Comparison of ENCODE assay signal across 1 cellular context in the genomic region with DNA sequence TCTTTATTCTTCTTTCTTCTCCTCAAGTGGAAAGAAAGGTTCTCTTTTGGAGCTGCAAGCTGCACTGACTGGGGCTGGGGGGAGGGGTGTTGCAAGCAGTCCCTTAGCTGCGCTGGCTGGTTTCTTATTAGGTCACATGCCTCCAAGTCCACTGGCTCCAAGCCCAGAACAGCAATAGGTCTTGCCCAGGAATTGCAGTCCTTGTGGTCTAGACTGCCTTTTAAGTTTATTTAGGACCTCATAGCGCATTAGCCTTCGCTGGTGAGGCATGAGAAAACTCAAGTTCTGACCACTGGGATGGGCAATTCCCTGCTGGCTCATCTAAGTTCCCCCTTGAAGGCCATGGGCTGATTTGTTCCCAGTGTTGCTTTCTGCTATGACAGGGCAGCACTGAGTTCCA.
TF ChIP-seq lines count a peak whose summit lies in the region.

No MANE protein-coding gene starts in this region.

TF ChIP-seq in HEK293, 187 proteins besides CTCF, POLR2A, EP300 and RAD21 (continued from another document):
- TF ChIP-seq HOXD13 (CRISPR knock-in tag; IDR thresholded peaks at IDR 0.05; ENCODE audit: borderline replicate concordance) (no peak), ZBTB1 (tag by site-specific recombination; IDR thresholded peaks at IDR 0.05) (no peak), BCL11B (tag by site-specific recombination; IDR thresholded peaks at IDR 0.05; ENCODE audit: low read depth) (no peak), YY1 (tag by site-specific recombination; IDR thresholded peaks at IDR 0.05) (no peak), ZNF449 (tag by site-specific recombination; IDR thresholded peaks at IDR 0.05) (no peak), KLF1 (tag by site-specific recombination; IDR thresholded peaks at IDR 0.05) (no peak), ZNF548 (tag by site-specific recombination; IDR thresholded peaks at IDR 0.05) (no peak), ZNF707 (tag by site-specific recombination; IDR thresholded peaks at IDR 0.05) (no peak), ZBTB8A (tag by site-specific recombination; IDR thresholded peaks at IDR 0.05) (no peak), ZNF16 (tag by site-specific recombination; IDR thresholded peaks at IDR 0.05; ENCODE audit: low read depth) (no peak), PRDM10 (tag by site-specific recombination; IDR thresholded peaks at IDR 0.05) (no peak), ZBTB48 (tag by site-specific recombination; IDR thresholded peaks at IDR 0.05) (peak; percentile 45; the same call in 1 of the 2 replicates), ZBTB17 (tag by site-specific recombination; IDR thresholded peaks at IDR 0.05) (no peak)
